In genomic region chr12:55548756-55549155, GRCh38 we compare ENCODE assay signal across 16 cellular contexts. TPM values are rescaled to one million over a fixed set of nuclear protein-coding genes. Genes with fewer than 3 reads are reported as not detected.
DNase-seq lines count a peak whose midpoint lies in the region; ATAC-seq and TF ChIP-seq lines count a peak whose summit lies in the region.
"Had no signal": no experiment of that assay in that cellular context is flagged by ENCODE, and none has a peak within 500 bp of the region (broad histone marks: within the 10 kb centered on the region; RNA-seq: fewer than 3 reads in every experiment).

No MANE protein-coding gene starts in this region.

- peak overlapping the region; percentile 32 for H3K4me3 ChIP-seq in Loucy (ENCODE audit: low read length, poor library complexity, severe bottlenecking)
- H3K4me3 ChIP-seq in SK-N-MC: peak overlapping the region; percentile 51
- H3K4me3 ChIP-seq: BLaER1 had no signal

- peaks cover 30% of the 10 kb centered on the region for H3K4me1 ChIP-seq in Loucy (ENCODE audit: insufficient read depth, low read length, poor library complexity, severe bottlenecking)
- H3K4me1 ChIP-seq: BLaER1, Caco-2 had no signal

- peak overlapping the region; percentile 93 for H3K27ac ChIP-seq in SK-N-MC
- H3K27ac ChIP-seq: 22Rv1, BLaER1 had no signal

- no peak for DNase-seq in T-helper 2 cell treated with Interferon-gamma antibody and Interleukin-4, amounts not matched to agents 5 μg/mL and 100 μg/mL, for 36 hours (ENCODE audit: low spot score)
- DNase-seq in T-helper 2 cell: no peak
- DNase-seq in NOMO-1 treated with DMSO at 0.1 percent for 48 hours (lab: John Stamatoyannopoulos, UW; ENCODE audit: unreplicated experiment): peak; percentile 61
- DNase-seq in SK-N-MC (ENCODE audit: low read depth, low spot score): peak; percentile 92
- DNase-seq in mesenteric fat pad (ENCODE audit: low spot score): no peak
- DNase-seq in T-helper 17 cell: no peak
- no peak for DNase-seq in iPS-NIHi11 (ENCODE audit: low spot score)
- DNase-seq: Caco-2; CD8-positive, alpha-beta memory T cell; DND-41 had no signal

- H2AFZ ChIP-seq in Loucy (ENCODE audit: low read length): no peak overlapping the region

- H3K9me2 ChIP-seq in Loucy (replicated peaks; ENCODE audit: low read depth, low read length): no peaks in the 10 kb centered on the region

- no peak for TF ChIP-seq CTCF in Loucy (conservative IDR thresholded peaks at IDR 0.05; ENCODE audit: low read length)

- no peaks in the 10 kb centered on the region for H3F3A ChIP-seq in Loucy (ENCODE audit: low read depth)

- no peaks in the 10 kb centered on the region for H3K27me3 Mint-ChIP-seq in T-helper 2 cell treated with Interferon-gamma antibody and Interleukin-4, amounts not matched to agents 5 μg/mL and 100 μg/mL, for 36 hours (ENCODE audit: low read depth)
- peaks cover 31% of the 10 kb centered on the region for H3K27me3 Mint-ChIP-seq in T-helper 17 cell

- no peaks in the 10 kb centered on the region for H3K79me2 ChIP-seq in Loucy (ENCODE audit: insufficient read depth, low read length)

- H3K36me3 Mint-ChIP-seq in T-helper 2 cell treated with Interferon-gamma antibody and Interleukin-4, amounts not matched to agents 5 μg/mL and 100 μg/mL, for 36 hours (ENCODE audit: low read depth): no peaks in the 10 kb centered on the region
- peaks cover 4% of the 10 kb centered on the region for H3K36me3 Mint-ChIP-seq in T-helper 17 cell (ENCODE audit: low read depth)

- peaks cover 12% of the 10 kb centered on the region for H3K9me3 Mint-ChIP-seq in T-helper 2 cell treated with Interferon-gamma antibody and Interleukin-4, amounts not matched to agents 5 μg/mL and 100 μg/mL, for 36 hours

- H3K9me3 ChIP-seq in Loucy (ENCODE audit: insufficient read depth, low read depth, low read length) (peaks cover 18% of the 10 kb centered on the region), SK-N-MC (ENCODE audit: low read depth, low read length) (no peaks in the 10 kb centered on the region), T-helper 17 cell (ENCODE audit: control insufficient read depth, low read length, poor library complexity, severe bottlenecking) (no peaks in the 10 kb centered on the region)

- peak overlapping the region; percentile 3 for H3K4me3 Mint-ChIP-seq in T-helper 2 cell treated with Interferon-gamma antibody and Interleukin-4, amounts not matched to agents 5 μg/mL and 100 μg/mL, for 36 hours
- no peak overlapping the region for H3K4me3 Mint-ChIP-seq in T-helper 17 cell
- H3K4me3 Mint-ChIP-seq: CD8-positive, alpha-beta memory T cell had no signal

- H3K4me2 ChIP-seq in Loucy (ENCODE audit: low read depth, low read length, poor library complexity, severe bottlenecking): peak overlapping the region; percentile 50
- H3K4me2 ChIP-seq: BLaER1 had no signal

- H3K36me3 ChIP-seq in Loucy (ENCODE audit: insufficient read depth, low read length) (peaks cover 5% of the 10 kb centered on the region; the same call in 1 of the 2 replicates), SK-N-MC (ENCODE audit: insufficient read depth, low read length) (no peaks in the 10 kb centered on the region)
- H3K36me3 ChIP-seq: BLaER1 had no signal

- no peaks in the 10 kb centered on the region for H4K20me1 ChIP-seq in Loucy (ENCODE audit: insufficient read depth, low read length, poor library complexity, severe bottlenecking)
- H4K20me1 ChIP-seq: BLaER1 had no signal

- H3K9ac ChIP-seq in Loucy (ENCODE audit: low read depth, low read length, poor library complexity, severe bottlenecking) (no peak overlapping the region), SK-N-MC (ENCODE audit: insufficient read length) (no peak overlapping the region)
- H3K9ac ChIP-seq: BLaER1 had no signal

- H3K4me1 Mint-ChIP-seq in T-helper 2 cell treated with Interferon-gamma antibody and Interleukin-4, amounts not matched to agents 5 μg/mL and 100 μg/mL, for 36 hours (ENCODE audit: low read depth): peaks cover 12% of the 10 kb centered on the region
- no peaks in the 10 kb centered on the region for H3K4me1 Mint-ChIP-seq in T-helper 17 cell
- H3K4me1 Mint-ChIP-seq: CD8-positive, alpha-beta memory T cell had no signal

- ATAC-seq in T-helper 17 cell: no peak
- ATAC-seq: HCT116 had no signal

- no peak overlapping the region for H3K27ac Mint-ChIP-seq in T-helper 2 cell treated with Interferon-gamma antibody and Interleukin-4, amounts not matched to agents 5 μg/mL and 100 μg/mL, for 36 hours
- H3K27ac Mint-ChIP-seq in T-helper 17 cell: no peak overlapping the region
- H3K27ac Mint-ChIP-seq: CD8-positive, alpha-beta memory T cell had no signal

- no peaks in the 10 kb centered on the region for H3K27me3 ChIP-seq in Loucy (ENCODE audit: insufficient read depth, low read length, poor library complexity, severe bottlenecking)
- H3K27me3 ChIP-seq: BLaER1 had no signal

RNA-seq across cellular contexts. Expression of gene OR6C4, which starts 0.6 kb away (rescaled TPM):
- total RNA-seq in mesenteric fat pad (not detected), T-helper 17 cell (not detected)
- total RNA-seq: A673; Caco-2; CD8-positive, alpha-beta memory T cell; H4 had no signal

RNA-seq across cellular contexts. Expression of gene OR2AP1, which starts 23.5 kb away (rescaled TPM):
- total RNA-seq in mesenteric fat pad (not detected), T-helper 17 cell (under 1 TPM in 1 of 2 donors, not detected in 1; 0.30 TPM)
- total RNA-seq: A673; Caco-2; CD8-positive, alpha-beta memory T cell; H4 had no signal

RNA-seq across cellular contexts. Expression of gene OR6C68, which starts 56.6 kb away (rescaled TPM):
- total RNA-seq in mesenteric fat pad (not detected), T-helper 17 cell (not detected)
- total RNA-seq: A673; Caco-2; CD8-positive, alpha-beta memory T cell; H4 had no signal

Comparison
In these comparisons a context has a peak if more than half of its experiments do, and no peak if none do; other contexts are left out.
1. DNase-seq: peak in NOMO-1 treated with DMSO at 0.1 percent for 48 hours (single experiment) and SK-N-MC (single experiment); none in T-helper 2 cell treated with Interferon-gamma antibody and Interleukin-4, amounts not matched to agents 5 μg/mL and 100 μg/mL, for 36 hours (single experiment), T-helper 2 cell (0 of 5), mesenteric fat pad (single experiment), T-helper 17 cell (0 of 3) and iPS-NIHi11 (single experiment).